4 cellular contexts compared by ENCODE assay signal in the genomic region with DNA sequence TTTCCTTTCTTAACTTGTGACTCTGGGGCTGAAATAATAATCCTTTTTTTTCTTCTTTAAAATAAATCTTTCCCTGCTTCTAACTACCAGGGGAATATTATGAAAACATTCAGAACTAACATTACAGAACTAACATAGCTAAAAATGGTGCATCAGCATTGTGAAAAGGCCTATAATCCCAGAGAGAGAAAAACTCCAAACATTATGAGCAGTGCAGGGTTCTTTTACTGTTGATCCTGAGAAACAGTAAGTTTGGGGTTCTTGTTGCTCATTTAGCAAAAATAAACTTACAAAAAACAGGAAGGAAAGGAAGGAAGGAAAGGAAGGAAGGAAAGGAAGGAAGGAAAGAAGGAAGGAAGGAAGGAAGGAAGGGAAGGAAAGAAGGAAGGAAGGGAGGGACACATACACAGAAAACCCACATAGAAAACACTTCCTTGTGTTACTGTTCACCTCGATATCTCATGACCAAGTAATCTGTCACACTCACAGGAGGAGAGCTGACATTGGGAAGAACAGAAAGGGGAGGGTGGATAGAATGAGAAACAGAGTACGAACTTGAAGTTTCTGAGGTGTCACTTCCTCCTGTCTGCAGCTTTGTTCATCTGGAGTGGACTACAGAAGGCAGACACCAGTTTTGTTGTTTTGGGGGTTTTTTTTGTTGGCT.
TF ChIP-seq lines count a peak whose summit lies in the region.

No MANE protein-coding gene starts in this region.

TF ChIP-seq in SK-N-SH, 30 proteins besides CTCF, POLR2A, EP300 and RAD21 (continues in another document):
- no peak for TF ChIP-seq PBX3 (IDR thresholded peaks at IDR 0.05)
- TF ChIP-seq GABPA (IDR thresholded peaks at IDR 0.05; ENCODE audit: low read depth): no peak
- TF ChIP-seq MEF2A (IDR thresholded peaks at IDR 0.05; ENCODE audit: borderline replicate concordance, low read depth): no peak
- TF ChIP-seq, protein P1, sequence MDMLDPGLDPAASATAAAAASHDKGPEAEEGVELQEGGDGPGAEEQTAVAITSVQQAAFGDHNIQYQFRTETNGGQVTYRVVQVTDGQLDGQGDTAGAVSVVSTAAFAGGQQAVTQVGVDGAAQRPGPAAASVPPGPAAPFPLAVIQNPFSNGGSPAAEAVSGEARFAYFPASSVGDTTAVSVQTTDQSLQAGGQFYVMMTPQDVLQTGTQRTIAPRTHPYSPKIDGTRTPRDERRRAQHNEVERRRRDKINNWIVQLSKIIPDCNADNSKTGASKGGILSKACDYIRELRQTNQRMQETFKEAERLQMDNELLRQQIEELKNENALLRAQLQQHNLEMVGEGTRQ (IDR thresholded peaks at IDR 0.05; ENCODE audit: borderline replicate concordance, low read depth, low read length): no peak
- TF ChIP-seq YY1 (IDR thresholded peaks at IDR 0.05; ENCODE audit: low read depth): no peak
- TF ChIP-seq EZH2phosphoT487 (IDR thresholded peaks at IDR 0.05; ENCODE audit: borderline replicate concordance, low read depth): no peak
- no peak for TF ChIP-seq RFX5 (IDR thresholded peaks at IDR 0.05; ENCODE audit: low read length)
- no peak for TF ChIP-seq TEAD4 (IDR thresholded peaks at IDR 0.05; ENCODE audit: borderline replicate concordance, insufficient read depth)

TF ChIP-seq in SK-N-SH treated with all-trans-retinoic acid at 6 μM for 48 hours, 23 proteins besides CTCF, POLR2A, EP300 and RAD21:
- no peak for TF ChIP-seq TOX (CRISPR knock-in tag; IDR thresholded peaks at IDR 0.05; ENCODE audit: borderline replicate concordance)
- TF ChIP-seq ESRRG (CRISPR knock-in tag; IDR thresholded peaks at IDR 0.05): no peak
- TF ChIP-seq RARB (CRISPR knock-in tag; IDR thresholded peaks at IDR 0.05): no peak
- TF ChIP-seq ZFP30 (CRISPR knock-in tag; IDR thresholded peaks at IDR 0.05): no peak
- no peak for TF ChIP-seq TCF4 (CRISPR knock-in tag; IDR thresholded peaks at IDR 0.05; ENCODE audit: borderline replicate concordance)
- TF ChIP-seq, protein P2, sequence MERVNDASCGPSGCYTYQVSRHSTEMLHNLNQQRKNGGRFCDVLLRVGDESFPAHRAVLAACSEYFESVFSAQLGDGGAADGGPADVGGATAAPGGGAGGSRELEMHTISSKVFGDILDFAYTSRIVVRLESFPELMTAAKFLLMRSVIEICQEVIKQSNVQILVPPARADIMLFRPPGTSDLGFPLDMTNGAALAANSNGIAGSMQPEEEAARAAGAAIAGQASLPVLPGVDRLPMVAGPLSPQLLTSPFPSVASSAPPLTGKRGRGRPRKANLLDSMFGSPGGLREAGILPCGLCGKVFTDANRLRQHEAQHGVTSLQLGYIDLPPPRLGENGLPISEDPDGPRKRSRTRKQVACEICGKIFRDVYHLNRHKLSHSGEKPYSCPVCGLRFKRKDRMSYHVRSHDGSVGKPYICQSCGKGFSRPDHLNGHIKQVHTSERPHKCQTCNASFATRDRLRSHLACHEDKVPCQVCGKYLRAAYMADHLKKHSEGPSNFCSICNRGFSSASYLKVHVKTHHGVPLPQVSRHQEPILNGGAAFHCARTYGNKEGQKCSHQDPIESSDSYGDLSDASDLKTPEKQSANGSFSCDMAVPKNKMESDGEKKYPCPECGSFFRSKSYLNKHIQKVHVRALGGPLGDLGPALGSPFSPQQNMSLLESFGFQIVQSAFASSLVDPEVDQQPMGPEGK (CRISPR knock-in tag; IDR thresholded peaks at IDR 0.05; ENCODE audit: borderline replicate concordance): no peak
- no peak for TF ChIP-seq PPARA (CRISPR knock-in tag; IDR thresholded peaks at IDR 0.05; ENCODE audit: borderline replicate concordance)
- TF ChIP-seq ZNF8 (CRISPR knock-in tag; IDR thresholded peaks at IDR 0.05): no peak
- no peak for TF ChIP-seq OSR1 (CRISPR knock-in tag; IDR thresholded peaks at IDR 0.05)
- TF ChIP-seq CSDC2 (CRISPR knock-in tag; IDR thresholded peaks at IDR 0.05): no peak

TF ChIP-seq in HEK293, 187 proteins besides CTCF, POLR2A, EP300 and RAD21:
- TF ChIP-seq ZNF366 (tag by site-specific recombination; conservative IDR thresholded peaks at IDR 0.05) (peak; percentile 56), ZNF747 (tag by site-specific recombination; IDR thresholded peaks at IDR 0.05) (no peak), AEBP2 (tag by site-specific recombination; IDR thresholded peaks at IDR 0.05; ENCODE audit: borderline replicate concordance) (no peak)
- TF ChIP-seq, protein P3, sequence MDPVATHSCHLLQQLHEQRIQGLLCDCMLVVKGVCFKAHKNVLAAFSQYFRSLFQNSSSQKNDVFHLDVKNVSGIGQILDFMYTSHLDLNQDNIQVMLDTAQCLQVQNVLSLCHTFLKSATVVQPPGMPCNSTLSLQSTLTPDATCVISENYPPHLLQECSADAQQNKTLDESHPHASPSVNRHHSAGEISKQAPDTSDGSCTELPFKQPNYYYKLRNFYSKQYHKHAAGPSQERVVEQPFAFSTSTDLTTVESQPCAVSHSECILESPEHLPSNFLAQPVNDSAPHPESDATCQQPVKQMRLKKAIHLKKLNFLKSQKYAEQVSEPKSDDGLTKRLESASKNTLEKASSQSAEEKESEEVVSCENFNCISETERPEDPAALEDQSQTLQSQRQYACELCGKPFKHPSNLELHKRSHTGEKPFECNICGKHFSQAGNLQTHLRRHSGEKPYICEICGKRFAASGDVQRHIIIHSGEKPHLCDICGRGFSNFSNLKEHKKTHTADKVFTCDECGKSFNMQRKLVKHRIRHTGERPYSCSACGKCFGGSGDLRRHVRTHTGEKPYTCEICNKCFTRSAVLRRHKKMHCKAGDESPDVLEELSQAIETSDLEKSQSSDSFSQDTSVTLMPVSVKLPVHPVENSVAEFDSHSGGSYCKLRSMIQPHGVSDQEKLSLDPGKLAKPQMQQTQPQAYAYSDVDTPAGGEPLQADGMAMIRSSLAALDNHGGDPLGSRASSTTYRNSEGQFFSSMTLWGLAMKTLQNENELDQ (tag by site-specific recombination; IDR thresholded peaks at IDR 0.05; ENCODE audit: low read depth): no peak

TF ChIP-seq in GM12878, 131 proteins besides CTCF, POLR2A, EP300 and RAD21:
- peak; percentile 38 to 50; a peak in 2 of 4 replicates for TF ChIP-seq IKZF2 (IDR thresholded peaks at IDR 0.05)
- no peak for TF ChIP-seq POU2F2 (IDR thresholded peaks at IDR 0.05; ENCODE audit: borderline replicate concordance, low read depth, low read length)
- TF ChIP-seq, protein P1 (IDR thresholded peaks at IDR 0.05; ENCODE audit: borderline replicate concordance, low read depth, low read length): no peak
- TF ChIP-seq NBN (IDR thresholded peaks at IDR 0.05): 0 out of 2 replicates have a peak, but pooled peaks have one; percentile 44
- TF ChIP-seq SPI1 (IDR thresholded peaks at IDR 0.05; ENCODE audit: borderline replicate concordance, insufficient read depth, low read depth, low read length): peak; percentile 50; the same call in 1 of the 2 replicates
- no peak for TF ChIP-seq NFXL1 (IDR thresholded peaks at IDR 0.05; ENCODE audit: borderline replicate concordance)
- no peak for TF ChIP-seq SIN3A (IDR thresholded peaks at IDR 0.05; ENCODE audit: low read depth, low read length)
- TF ChIP-seq, protein P4, sequence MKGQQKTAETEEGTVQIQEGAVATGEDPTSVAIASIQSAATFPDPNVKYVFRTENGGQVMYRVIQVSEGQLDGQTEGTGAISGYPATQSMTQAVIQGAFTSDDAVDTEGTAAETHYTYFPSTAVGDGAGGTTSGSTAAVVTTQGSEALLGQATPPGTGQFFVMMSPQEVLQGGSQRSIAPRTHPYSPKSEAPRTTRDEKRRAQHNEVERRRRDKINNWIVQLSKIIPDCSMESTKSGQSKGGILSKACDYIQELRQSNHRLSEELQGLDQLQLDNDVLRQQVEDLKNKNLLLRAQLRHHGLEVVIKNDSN (IDR thresholded peaks at IDR 0.05; ENCODE audit: borderline replicate concordance, extremely low read length, insufficient read depth, low read depth, low read length): no peak
- no peak for TF ChIP-seq ZNF24 (IDR thresholded peaks at IDR 0.05)
- TF ChIP-seq PAX5 (IDR thresholded peaks at IDR 0.05; ENCODE audit: borderline replicate concordance, low read depth, low read length): no peak
- peak in 1 of 2 experiments; percentile 66; a peak in 2 of 4 replicates for TF ChIP-seq ETV6 (conservative IDR thresholded peaks at IDR 0.05 in 1 of 2, IDR thresholded peaks at IDR 0.05 in 1 of 2; ENCODE audit: borderline replicate concordance in 1 of 2, low read depth in 1 of 2)
- TF ChIP-seq ZNF217 (IDR thresholded peaks at IDR 0.05): no peak
- TF ChIP-seq TCF3 (IDR thresholded peaks at IDR 0.05; ENCODE audit: borderline replicate concordance, insufficient read depth, low read depth, low read length): no peak
- no peak for TF ChIP-seq NFYA (IDR thresholded peaks at IDR 0.05; ENCODE audit: borderline replicate concordance, low read depth, low read length)
- TF ChIP-seq, protein P5, sequence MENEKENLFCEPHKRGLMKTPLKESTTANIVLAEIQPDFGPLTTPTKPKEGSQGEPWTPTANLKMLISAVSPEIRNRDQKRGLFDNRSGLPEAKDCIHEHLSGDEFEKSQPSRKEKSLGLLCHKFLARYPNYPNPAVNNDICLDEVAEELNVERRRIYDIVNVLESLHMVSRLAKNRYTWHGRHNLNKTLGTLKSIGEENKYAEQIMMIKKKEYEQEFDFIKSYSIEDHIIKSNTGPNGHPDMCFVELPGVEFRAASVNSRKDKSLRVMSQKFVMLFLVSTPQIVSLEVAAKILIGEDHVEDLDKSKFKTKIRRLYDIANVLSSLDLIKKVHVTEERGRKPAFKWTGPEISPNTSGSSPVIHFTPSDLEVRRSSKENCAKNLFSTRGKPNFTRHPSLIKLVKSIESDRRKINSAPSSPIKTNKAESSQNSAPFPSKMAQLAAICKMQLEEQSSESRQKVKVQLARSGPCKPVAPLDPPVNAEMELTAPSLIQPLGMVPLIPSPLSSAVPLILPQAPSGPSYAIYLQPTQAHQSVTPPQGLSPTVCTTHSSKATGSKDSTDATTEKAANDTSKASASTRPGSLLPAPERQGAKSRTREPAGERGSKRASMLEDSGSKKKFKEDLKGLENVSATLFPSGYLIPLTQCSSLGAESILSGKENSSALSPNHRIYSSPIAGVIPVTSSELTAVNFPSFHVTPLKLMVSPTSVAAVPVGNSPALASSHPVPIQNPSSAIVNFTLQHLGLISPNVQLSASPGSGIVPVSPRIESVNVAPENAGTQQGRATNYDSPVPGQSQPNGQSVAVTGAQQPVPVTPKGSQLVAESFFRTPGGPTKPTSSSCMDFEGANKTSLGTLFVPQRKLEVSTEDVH (IDR thresholded peaks at IDR 0.05; ENCODE audit: low read depth, partially characterized antibody): no peak
- no peak for TF ChIP-seq ELK1 (IDR thresholded peaks at IDR 0.05; ENCODE audit: low read depth, low read length)
- TF ChIP-seq POLR2AphosphoS5 (IDR thresholded peaks at IDR 0.05; ENCODE audit: low read length): no peak
- peak; percentile 37; the same call in 1 of the 2 replicates for TF ChIP-seq HDGF (IDR thresholded peaks at IDR 0.05)
- peak; percentile 63 for TF ChIP-seq IKZF1 (conservative IDR thresholded peaks at IDR 0.05)
- TF ChIP-seq RELB (IDR thresholded peaks at IDR 0.05; ENCODE audit: low read depth): peak; percentile 52
- TF ChIP-seq, protein P6, sequence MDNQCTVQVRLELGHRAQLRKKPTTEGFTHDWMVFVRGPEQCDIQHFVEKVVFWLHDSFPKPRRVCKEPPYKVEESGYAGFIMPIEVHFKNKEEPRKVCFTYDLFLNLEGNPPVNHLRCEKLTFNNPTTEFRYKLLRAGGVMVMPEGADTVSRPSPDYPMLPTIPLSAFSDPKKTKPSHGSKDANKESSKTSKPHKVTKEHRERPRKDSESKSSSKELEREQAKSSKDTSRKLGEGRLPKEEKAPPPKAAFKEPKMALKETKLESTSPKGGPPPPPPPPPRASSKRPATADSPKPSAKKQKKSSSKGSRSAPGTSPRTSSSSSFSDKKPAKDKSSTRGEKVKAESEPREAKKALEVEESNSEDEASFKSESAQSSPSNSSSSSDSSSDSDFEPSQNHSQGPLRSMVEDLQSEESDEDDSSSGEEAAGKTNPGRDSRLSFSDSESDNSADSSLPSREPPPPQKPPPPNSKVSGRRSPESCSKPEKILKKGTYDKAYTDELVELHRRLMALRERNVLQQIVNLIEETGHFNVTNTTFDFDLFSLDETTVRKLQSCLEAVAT (IDR thresholded peaks at IDR 0.05): 0 out of 2 replicates have a peak, but pooled peaks have one; percentile 16
- TF ChIP-seq WRNIP1 (IDR thresholded peaks at IDR 0.05; ENCODE audit: borderline replicate concordance, low read depth, low read length): no peak
- peak; percentile 29; the same call in 1 of the 2 replicates for TF ChIP-seq ZNF384 (IDR thresholded peaks at IDR 0.05; ENCODE audit: borderline replicate concordance, low read depth, low read length)
- no peak for TF ChIP-seq MAX (IDR thresholded peaks at IDR 0.05; ENCODE audit: low read depth, low read length)
